ENCODE assay signal across 14 cellular contexts in genomic region chr15:75369897-75370581, GRCh38. TPM values are rescaled to one million over a fixed set of nuclear protein-coding genes. Genes with fewer than 3 reads are reported as not detected.
DNase-seq lines count a peak whose midpoint lies in the region; ATAC-seq and TF ChIP-seq lines count a peak whose summit lies in the region.
"Had no signal": no experiment of that assay in that cellular context is flagged by ENCODE, and none has a peak within 500 bp of the region (broad histone marks: within the 10 kb centered on the region; RNA-seq: fewer than 3 reads in every experiment).

No MANE protein-coding gene starts in this region.

- no peak for TF ChIP-seq POLR2A in right lobe of liver (IDR thresholded peaks at IDR 0.05)

- peaks cover 0 to 58% (median 18%) of the 10 kb centered on the region in 4 donors for H3K36me3 ChIP-seq in right lobe of liver
- peaks cover 57% of the 10 kb centered on the region for H3K36me3 ChIP-seq in upper lobe of right lung

- no peak for DNase-seq in stimulated activated naive CD8-positive, alpha-beta T cell treated with anti-CD3 and anti-CD28 coated beads, Interleukin-15, Interleukin-2, amounts not matched to agents 100 U/mL and 50 U/mL, for 24 hours
- DNase-seq in activated T-helper 1 cell treated with anti-CD3 and anti-CD28 coated beads, Interleukin-12 subunit alpha, Interleukin-12 subunit beta, Interleukin-2, Interleukin-4 antibody, amounts not matched to agents 30 ng/mL and 10 ng/mL and 1 ng/mL, durations not matched to agents 14 hours and 24 hours and 36 hours (ENCODE audit: low spot score), result no peak
- DNase-seq in right lobe of liver (no peak), upper lobe of right lung (no peak), DMS114 treated with DMSO at 0.1 percent for 48 hours (lab: John Stamatoyannopoulos, UW; ENCODE audit: unreplicated experiment) (no peak), DMS79 (lab: John Stamatoyannopoulos, UW) (no peak)
- DNase-seq: activated CD4-positive, alpha-beta T cell treated with anti-CD3 and anti-CD28 coated beads for 4 hours; COR-L47; heart right ventricle; NCI-H1436 treated with DMSO at 0.1 percent for 48 hours; stimulated activated CD4-positive, alpha-beta T cell treated with anti-CD3 and anti-CD28 coated beads, Interleukin-2, amount 100 ng/mL, for 48 hours; upper lobe of left lung had no signal

- no peak for ATAC-seq in stimulated activated naive CD8-positive, alpha-beta T cell treated with anti-CD3 and anti-CD28 coated beads, Interleukin-15, Interleukin-2, amounts not matched to agents 100 U/mL and 50 U/mL, for 24 hours
- ATAC-seq in right lobe of liver (no peak), upper lobe of right lung (no peak), HG02840 (IDR thresholded peaks at IDR 0.05; ENCODE audit: low FRiP score, unreplicated experiment) (no peak)
- ATAC-seq: heart right ventricle had no signal

- peak overlapping the region in 1 of 3 donors; percentile 100 for H3K4me3 ChIP-seq in right lobe of liver
- H3K4me3 ChIP-seq in upper lobe of right lung, result no peak overlapping the region

- peak overlapping the region; percentile 93 for H3K27ac Mint-ChIP-seq in stimulated activated naive CD8-positive, alpha-beta T cell treated with anti-CD3 and anti-CD28 coated beads, Interleukin-15, Interleukin-2, amounts not matched to agents 100 ng/mL and 50 ng/mL, for 24 hours
- H3K27ac Mint-ChIP-seq in activated T-helper 1 cell treated with anti-CD3 and anti-CD28 coated beads, Interleukin-12 subunit alpha, Interleukin-12 subunit beta, Interleukin-2, Interleukin-4 antibody, amounts not matched to agents 30 ng/mL and 10 ng/mL and 1 ng/mL, durations not matched to agents 14 hours and 24 hours and 36 hours, result peak overlapping the region; percentile 92

- H3K27me3 ChIP-seq in right lobe of liver (no peaks in the 10 kb centered on the region), upper lobe of right lung (no peaks in the 10 kb centered on the region)
- H3K27me3 ChIP-seq: heart right ventricle, upper lobe of left lung had no signal

- no peaks in the 10 kb centered on the region for H3K27me3 Mint-ChIP-seq in stimulated activated naive CD8-positive, alpha-beta T cell treated with anti-CD3 and anti-CD28 coated beads, Interleukin-15, Interleukin-2, amounts not matched to agents 100 ng/mL and 50 ng/mL, for 24 hours
- no peaks in the 10 kb centered on the region for H3K27me3 Mint-ChIP-seq in activated T-helper 1 cell treated with anti-CD3 and anti-CD28 coated beads, Interleukin-12 subunit alpha, Interleukin-12 subunit beta, Interleukin-2, Interleukin-4 antibody, amounts not matched to agents 30 ng/mL and 10 ng/mL and 1 ng/mL, durations not matched to agents 14 hours and 24 hours and 36 hours (ENCODE audit: insufficient read depth)

- peaks cover 29% of the 10 kb centered on the region for H3K4me1 Mint-ChIP-seq in stimulated activated naive CD8-positive, alpha-beta T cell treated with anti-CD3 and anti-CD28 coated beads, Interleukin-15, Interleukin-2, amounts not matched to agents 100 ng/mL and 50 ng/mL, for 24 hours (ENCODE audit: low read depth)
- H3K4me1 Mint-ChIP-seq in activated T-helper 1 cell treated with anti-CD3 and anti-CD28 coated beads, Interleukin-12 subunit alpha, Interleukin-12 subunit beta, Interleukin-2, Interleukin-4 antibody, amounts not matched to agents 30 ng/mL and 10 ng/mL and 1 ng/mL, durations not matched to agents 14 hours and 24 hours and 36 hours (ENCODE audit: low read depth), result peaks cover 16% of the 10 kb centered on the region

- H3K9me3 Mint-ChIP-seq in stimulated activated naive CD8-positive, alpha-beta T cell treated with anti-CD3 and anti-CD28 coated beads, Interleukin-15, Interleukin-2, amounts not matched to agents 100 ng/mL and 50 ng/mL, for 24 hours, result no peaks in the 10 kb centered on the region
- no peaks in the 10 kb centered on the region for H3K9me3 Mint-ChIP-seq in activated T-helper 1 cell treated with anti-CD3 and anti-CD28 coated beads, Interleukin-12 subunit alpha, Interleukin-12 subunit beta, Interleukin-2, Interleukin-4 antibody, amounts not matched to agents 30 ng/mL and 10 ng/mL and 1 ng/mL, durations not matched to agents 14 hours and 24 hours and 36 hours

- H3K9me3 ChIP-seq in right lobe of liver, result no peaks in the 10 kb centered on the region
- no peaks in the 10 kb centered on the region for H3K9me3 ChIP-seq in upper lobe of right lung
- H3K9me3 ChIP-seq: heart right ventricle, upper lobe of left lung had no signal

- H3K27ac ChIP-seq in right lobe of liver, result peak overlapping the region; percentile 90 to 99 (median 98)
- H3K27ac ChIP-seq in upper lobe of right lung, result peak overlapping the region; percentile 99

- intact Hi-C loops in activated T-helper 1 cell treated with anti-CD3 and anti-CD28 coated beads, Interleukin-12 subunit alpha, Interleukin-12 subunit beta, Interleukin-2, Interleukin-4 antibody, amounts not matched to agents 30 ng/mL and 10 ng/mL and 1 ng/mL, durations not matched to agents 14 hours and 24 hours and 36 hours (cut with micrococcal nuclease), result loop anchor here (2.0 to 5.0 kb wide), 3 partner anchors 23 to 828 kb away; partner anchors contain the start of genes ARID3B and NEIL1
- intact Hi-C loops in right lobe of liver (cut with DNase I) (no loop called here), upper lobe of right lung (cut with DNase I) (no loop called here)

- peaks cover 52% of the 10 kb centered on the region for H3K36me3 Mint-ChIP-seq in stimulated activated naive CD8-positive, alpha-beta T cell treated with anti-CD3 and anti-CD28 coated beads, Interleukin-15, Interleukin-2, amounts not matched to agents 100 ng/mL and 50 ng/mL, for 24 hours (ENCODE audit: low read depth)
- H3K36me3 Mint-ChIP-seq in activated T-helper 1 cell treated with anti-CD3 and anti-CD28 coated beads, Interleukin-12 subunit alpha, Interleukin-12 subunit beta, Interleukin-2, Interleukin-4 antibody, amounts not matched to agents 30 ng/mL and 10 ng/mL and 1 ng/mL, durations not matched to agents 14 hours and 24 hours and 36 hours (ENCODE audit: low read depth), result peaks cover 37% of the 10 kb centered on the region

- TF ChIP-seq CTCF in right lobe of liver (IDR thresholded peaks at IDR 0.05) (no peak), upper lobe of right lung (IDR thresholded peaks at IDR 0.05) (no peak)

- 56% methylated on average over 7 of the region's 7 CpGs for WGBS in right lobe of liver (ENCODE audit: insufficient coverage, low coverage, low lambda C conversion rate, missing lambda C conversion rate)

- H3K4me1 ChIP-seq in right lobe of liver (peaks cover 0 to 31% (median 7%) of the 10 kb centered on the region in 4 donors), upper lobe of right lung (peaks cover 18% of the 10 kb centered on the region)

- peak overlapping the region; percentile 92 for H3K4me3 Mint-ChIP-seq in stimulated activated naive CD8-positive, alpha-beta T cell treated with anti-CD3 and anti-CD28 coated beads, Interleukin-15, Interleukin-2, amounts not matched to agents 100 ng/mL and 50 ng/mL, for 24 hours
- peak overlapping the region; percentile 94 for H3K4me3 Mint-ChIP-seq in activated T-helper 1 cell treated with anti-CD3 and anti-CD28 coated beads, Interleukin-12 subunit alpha, Interleukin-12 subunit beta, Interleukin-2, Interleukin-4 antibody, amounts not matched to agents 30 ng/mL and 10 ng/mL and 1 ng/mL, durations not matched to agents 14 hours and 24 hours and 36 hours

RNA-seq across cellular contexts. Expression of gene MAN2C1, which starts 1.6 kb away (rescaled TPM):
- 250 and 254 TPM in 2 replicates for total RNA-seq in activated T-helper 1 cell treated with anti-CD3 and anti-CD28 coated beads, Interleukin-12 subunit alpha, Interleukin-12 subunit beta, Interleukin-2, Interleukin-4 antibody, amounts not matched to agents 30 ng/mL and 10 ng/mL and 1 ng/mL, durations not matched to agents 14 hours and 24 hours and 36 hours
- total RNA-seq in right lobe of liver (100 to 1,000 TPM in 1 of 6 experiments, 10 to 100 TPM in 5; 45.4 to 120 (median 79.1) TPM), upper lobe of right lung (252 TPM)

RNA-seq across cellular contexts. Expression of gene NEIL1, which starts 23.2 kb away (rescaled TPM):
- 4.7 and 5.3 TPM in 2 replicates for total RNA-seq in activated T-helper 1 cell treated with anti-CD3 and anti-CD28 coated beads, Interleukin-12 subunit alpha, Interleukin-12 subunit beta, Interleukin-2, Interleukin-4 antibody, amounts not matched to agents 30 ng/mL and 10 ng/mL and 1 ng/mL, durations not matched to agents 14 hours and 24 hours and 36 hours
- total RNA-seq in right lobe of liver, result 10 to 100 TPM; 16.6 to 32.7 (median 23.7) TPM
- 42.1 TPM for total RNA-seq in upper lobe of right lung

RNA-seq across cellular contexts. Expression of gene COMMD4, which starts 34.2 kb away (rescaled TPM):
- total RNA-seq in activated T-helper 1 cell treated with anti-CD3 and anti-CD28 coated beads, Interleukin-12 subunit alpha, Interleukin-12 subunit beta, Interleukin-2, Interleukin-4 antibody, amounts not matched to agents 30 ng/mL and 10 ng/mL and 1 ng/mL, durations not matched to agents 14 hours and 24 hours and 36 hours, result 79.8 and 79.9 TPM in 2 replicates
- total RNA-seq in right lobe of liver, result 10 to 100 TPM; 25.6 to 57.0 (median 41.6) TPM
- total RNA-seq in upper lobe of right lung, result 57.5 TPM
